Comparison of ENCODE assay signal across 21 cellular contexts in the genomic region with DNA sequence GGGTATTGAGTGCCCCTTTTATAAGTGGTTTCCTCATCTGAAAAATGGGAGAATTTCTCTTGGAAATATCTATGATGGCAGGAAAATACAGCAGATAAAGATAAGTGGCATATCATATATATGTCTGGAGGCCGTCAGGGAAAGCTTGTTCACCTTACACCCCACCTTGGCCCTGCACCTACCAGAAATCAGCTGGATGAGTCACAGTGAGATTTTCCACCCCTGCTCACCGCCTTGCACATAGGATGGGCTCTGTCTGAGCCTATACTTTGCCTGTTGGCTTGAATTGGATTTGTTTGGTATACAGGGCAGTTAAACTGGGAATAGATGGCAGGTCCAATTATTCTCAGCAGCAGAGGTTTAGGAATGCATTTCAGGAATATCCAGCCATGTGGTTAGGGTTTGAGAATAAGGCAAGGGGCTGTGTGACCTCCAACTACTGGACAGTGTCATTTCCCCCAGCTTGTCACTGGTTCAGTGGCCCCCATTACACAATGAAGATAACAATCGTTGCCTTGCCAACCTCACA. TPM values are rescaled to one million over a fixed set of nuclear protein-coding genes. Genes with fewer than 3 reads are reported as not detected.
DNase-seq lines count a peak whose midpoint lies in the region; ATAC-seq, FAIRE-seq and TF ChIP-seq lines count a peak whose summit lies in the region.
"Had no signal": no experiment of that assay in that cellular context is flagged by ENCODE, and none has a peak within 500 bp of the region (broad histone marks: within the 10 kb centered on the region; RNA-seq: fewer than 3 reads in every experiment).

A gene with protein sequence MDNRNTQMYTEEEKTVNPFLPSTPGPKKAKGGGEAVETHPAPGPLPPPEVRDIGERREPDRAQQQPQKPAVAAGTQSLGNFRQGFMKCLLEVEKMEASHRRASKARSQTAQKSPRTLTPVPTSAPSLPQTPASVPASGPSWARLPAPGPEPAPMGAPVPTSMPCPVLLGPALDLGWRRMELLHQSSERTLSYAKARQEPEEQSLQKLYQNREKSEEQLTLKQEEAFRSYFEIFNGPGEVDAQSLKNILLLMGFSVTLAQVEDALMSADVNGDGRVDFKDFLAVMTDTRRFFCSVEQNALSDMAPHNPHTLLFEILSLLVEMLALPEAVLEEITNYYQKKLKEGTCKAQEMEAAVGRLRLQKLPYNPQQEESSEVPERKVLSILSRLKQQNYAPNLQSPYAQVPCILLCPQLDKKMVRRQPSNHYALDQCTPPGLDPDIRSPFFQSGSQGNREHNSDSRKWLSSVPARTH (minus strand): TSS at position 479 of the 529 bp plus-strand sequence. CDS start 6,053 bp downstream, outside the sequence.

- no peak within 1 kb of the TSS for H3K14ac ChIP-seq in neuronal stem cell (ENCODE audit: low read length)

- POLR2A ChIA-PET in K562 (lab: Yijun Ruan, JAX): interaction anchor here (0.5 to 0.6 kb wide), 2 partner anchors 13 to 191 kb away, joined by 3 to 4 read pairs; no protein-coding TSS in a partner anchor

- WGBS in K562 (ENCODE audit: insufficient coverage, low coverage, missing lambda C conversion rate): 22% methylated on average over 3 of the region's 3 CpGs
- WGBS in neuronal stem cell (ENCODE audit: extremely low coverage in 2 of 2, insufficient read length in 2 of 2, insufficient replicate concordance in 1 of 2), 2 donors: no CpG with 5 or more reads among the region's 3 CpGs

- H2AFZ ChIP-seq in K562 (ENCODE audit: low read depth, low read length) (0 out of 2 replicates have a peak within 1 kb of the TSS, but pooled peaks have one; percentile 47), neuronal stem cell (ENCODE audit: low read length) (peak within 1 kb of the TSS; percentile 71)

- H3K4me1 Mint-ChIP-seq in stimulated activated memory B cell treated with anti-CD40 and anti-IgM and Interleukin-4, amounts not matched to agents 10 μg/mL and 1 μg/mL and 100 μg/mL, for 72 hours: peaks cover 27% of the 10 kb centered on the region

- H3K27ac ChIP-seq in K562 (ENCODE audit: extremely low read depth, low read depth, low read length) (no peak within 1 kb of the TSS), neuronal stem cell (replicated peaks; ENCODE audit: low read length) (no peak within 1 kb of the TSS)
- H3K27ac ChIP-seq: A549, C4-2B had no signal

- H3K36me3 ChIP-seq in K562 (ENCODE audit: control insufficient read depth, insufficient read depth, low read length): peaks cover 2% of the 10 kb centered on the region; the same call in 1 of the 3 replicates
- H3K36me3 ChIP-seq in neuronal stem cell (replicated peaks in 1 of 2; ENCODE audit: control insufficient read depth in 2 of 2, insufficient read depth in 2 of 2, low read length in 2 of 2): peaks cover 0 to under 1% of the 10 kb centered on the region in 2 donors
- H3K36me3 ChIP-seq: BE2C had no signal

- CTCF ChIA-PET in K562 (lab: Yijun Ruan, JAX; ENCODE audit: low intra/inter-chr PET ratio): no interaction called here

- H3K9me3 ChIP-seq in K562 (replicated peaks; ENCODE audit: control insufficient read depth, insufficient read depth, low read depth, low read length) (no peaks in the 10 kb centered on the region), neuronal stem cell (replicated peaks in 1 of 2; ENCODE audit: control insufficient read depth in 2 of 2, insufficient read depth in 1 of 2, low read depth in 1 of 2, low read length in 2 of 2) (no peaks in the 10 kb centered on the region)
- H3K9me3 ChIP-seq: A549, BE2C had no signal

- H3K27me3 ChIP-seq in K562 (ENCODE audit: control insufficient read depth in 2 of 2, insufficient read depth in 2 of 2, low read length in 2 of 2) (no peaks in the 10 kb centered on the region), neuronal stem cell (ENCODE audit: control insufficient read depth in 3 of 3, insufficient read depth in 3 of 3, low read depth in 1 of 3, low read length in 3 of 3) (no peaks in the 10 kb centered on the region)
- H3K27me3 ChIP-seq: BE2C had no signal

- peaks cover 13% of the 10 kb centered on the region for H3K36me3 Mint-ChIP-seq in stimulated activated memory B cell treated with anti-CD40 and anti-IgM and Interleukin-4, amounts not matched to agents 10 μg/mL and 1 μg/mL and 100 μg/mL, for 72 hours

- no peak for TF ChIP-seq EP300 in K562 (IDR thresholded peaks at IDR 0.05; ENCODE audit: low read length)

- no peak for FAIRE-seq in K562 (lab: Jason Lieb, UNC)
- FAIRE-seq: A549, D721Med, G401.6, GM12892 had no signal

- no peak within 1 kb of the TSS for H3K27ac Mint-ChIP-seq in stimulated activated memory B cell treated with anti-CD40 and anti-IgM and Interleukin-4, amounts not matched to agents 10 μg/mL and 1 μg/mL and 100 μg/mL, for 72 hours
- H3K27ac Mint-ChIP-seq: H9 had no signal

- H2BK12ac ChIP-seq in neuronal stem cell (ENCODE audit: low read length): no peak within 1 kb of the TSS

- no peak for TF ChIP-seq POLR2A in K562 (conservative IDR thresholded peaks at IDR 0.05)

- H3K79me2 ChIP-seq in K562 (ENCODE audit: control insufficient read depth, insufficient read depth, low read length): peaks cover 15% of the 10 kb centered on the region

- no peak within 1 kb of the TSS for H4K8ac ChIP-seq in neuronal stem cell (ENCODE audit: low read depth, low read length)

- H3K23ac ChIP-seq in neuronal stem cell (ENCODE audit: low read depth, low read length, poor library complexity): no peak within 1 kb of the TSS

- no TSS peak for BruUV-seq in K562 (replicated peaks; lab: Mats Ljungman, UMichigan)

- H3K4ac ChIP-seq in neuronal stem cell (ENCODE audit: low read length): no peak within 1 kb of the TSS

- H3K9ac ChIP-seq in K562 (ENCODE audit: insufficient read depth in 1 of 2, low read depth in 2 of 2, low read length in 2 of 2): no peak within 1 kb of the TSS; a peak in 1 of 4 replicates
- H3K9ac ChIP-seq in neuronal stem cell (ENCODE audit: low read depth, low read length, poor library complexity): no peak within 1 kb of the TSS

- no peak within 1 kb of the TSS for H3K4me3 Mint-ChIP-seq in stimulated activated memory B cell treated with anti-CD40 and anti-IgM and Interleukin-4, amounts not matched to agents 10 μg/mL and 1 μg/mL and 100 μg/mL, for 72 hours
- H3K4me3 Mint-ChIP-seq: H9 had no signal

- TF ChIP-seq RAD21 in K562 (CRISPR knock-in tag; conservative IDR thresholded peaks at IDR 0.05 in 1 of 2, IDR thresholded peaks at IDR 0.05 in 1 of 2): no peak

- TF ChIP-seq CTCF in K562 (IDR thresholded peaks at IDR 0.05 in 2 of 3, conservative IDR thresholded peaks at IDR 0.05 in 1 of 3; ENCODE audit: insufficient read depth in 2 of 3, low read depth in 1 of 3, low read length in 3 of 3): no peak

- H3K79me1 ChIP-seq in neuronal stem cell (ENCODE audit: low read depth, low read length): peaks cover 9% of the 10 kb centered on the region

- H4K91ac ChIP-seq in neuronal stem cell (ENCODE audit: low read depth, low read length, poor library complexity): no peak within 1 kb of the TSS

- intact Hi-C loops in K562 (cut with micrococcal nuclease): no loop called here

- H3K4me2 ChIP-seq in K562 (ENCODE audit: insufficient read depth, low read length) (no peak within 1 kb of the TSS), neuronal stem cell (ENCODE audit: insufficient read depth, low read length, poor library complexity, severe bottlenecking) (no peak within 1 kb of the TSS)
- H3K4me2 ChIP-seq: A549 had no signal

- H2BK5ac ChIP-seq in neuronal stem cell (ENCODE audit: low read length): no peak within 1 kb of the TSS

- H2AK5ac ChIP-seq in neuronal stem cell (ENCODE audit: low read depth, low read length): no peak within 1 kb of the TSS

- ATAC-seq in K562: no peak
- ATAC-seq in stimulated activated memory B cell treated with anti-CD40 and anti-IgM and Interleukin-4, amounts not matched to agents 10 μg/mL and 1 μg/mL and 100 μg/mL, for 72 hours: no peak
- ATAC-seq: A549 had no signal

- no peak within 1 kb of the TSS for H3K18ac ChIP-seq in neuronal stem cell (ENCODE audit: low read length)

- no peaks in the 10 kb centered on the region for H3K27me3 Mint-ChIP-seq in stimulated activated memory B cell treated with anti-CD40 and anti-IgM and Interleukin-4, amounts not matched to agents 10 μg/mL and 1 μg/mL and 100 μg/mL, for 72 hours
- H3K27me3 Mint-ChIP-seq: CD4-positive, alpha-beta memory T cell had no signal

- no peak within 1 kb of the TSS for H3K4me3 ChIP-seq in K562
- H3K4me3 ChIP-seq in neuronal stem cell (ENCODE audit: low read length in 2 of 2): no peak within 1 kb of the TSS
- H3K4me3 ChIP-seq: A549 had no signal

- DNase-seq in activated CD4-positive, alpha-beta T cell treated with anti-CD3 and anti-CD28 coated beads for 48 hours: peak; percentile 30
- DNase-seq in activated CD4-positive, alpha-beta T cell treated with anti-CD3 and anti-CD28 coated beads, Interleukin-2, amount 50 U/mL, for 48 hours: no peak
- DNase-seq in stimulated activated CD4-positive, alpha-beta T cell treated with anti-CD3 and anti-CD28 coated beads, Interleukin-15, amount 100 ng/mL, for 24 hours: peak; percentile 24
- no peak for DNase-seq in stimulated activated CD4-positive, alpha-beta T cell treated with anti-CD3 and anti-CD28 coated beads, Interleukin-1b, Interleukin-23, amount 100 ng/mL, for 48 hours
- DNase-seq in K562 (ENCODE audit: extremely low read depth in 1 of 4, low spot score in 3 of 4): peak in 2 of 4 experiments; percentile 18 to 27
- no peak for DNase-seq in neuronal stem cell (ENCODE audit: low spot score)
- DNase-seq in NCI-H524 (lab: John Stamatoyannopoulos, UW): no peak
- DNase-seq: BE2C; CD4-positive, alpha-beta memory T cell; DMS153; DMS79 treated with DMSO at 0.1 percent for 48 hours; EL; GOT3; H9 had no signal

- no peaks in the 10 kb centered on the region for H3K9me3 Mint-ChIP-seq in stimulated activated memory B cell treated with anti-CD40 and anti-IgM and Interleukin-4, amounts not matched to agents 10 μg/mL and 1 μg/mL and 100 μg/mL, for 72 hours
- H3K9me3 Mint-ChIP-seq: H9 had no signal

- H3K4me1 ChIP-seq in K562 (replicated peaks in 1 of 2; ENCODE audit: control insufficient read depth in 2 of 2, insufficient read depth in 2 of 2, low read length in 2 of 2) (peaks cover 11 to 23% of the 10 kb centered on the region in 2 experiments; a peak in 4 of 5 replicates), neuronal stem cell (ENCODE audit: control insufficient read depth in 2 of 2, insufficient read depth in 1 of 2, low read depth in 1 of 2, low read length in 2 of 2) (peaks cover 5 to 6% of the 10 kb centered on the region in 2 donors)
- H3K4me1 ChIP-seq: BE2C had no signal

- in situ Hi-C loops in K562 (cut with MboI): loop anchor here (25.0 kb wide), 1 partner anchor 425 kb away; no protein-coding TSS in a partner anchor

- H3K9me1 ChIP-seq in K562 (ENCODE audit: control insufficient read depth, insufficient read depth, low read length): no peaks in the 10 kb centered on the region

- no peak within 1 kb of the TSS for H2BK15ac ChIP-seq in neuronal stem cell (ENCODE audit: low read length)

- H2BK120ac ChIP-seq in neuronal stem cell (ENCODE audit: low read depth, low read length): no peak within 1 kb of the TSS

- no peaks in the 10 kb centered on the region; the same call in 1 of the 2 replicates for H4K20me1 ChIP-seq in K562 (replicated peaks; ENCODE audit: control insufficient read depth, insufficient read depth, low read length)

RNA-seq across cellular contexts. Expression of the gene that starts here (rescaled TPM):
- 0.19 and 0.77 TPM in 2 replicates for total RNA-seq in K562 (2011; cell fraction: chromatin; rRNA removed; ENCODE audit: low replicate concordance)
- 0.33 and 0.53 TPM in 2 replicates for total RNA-seq in K562 (2011; cell fraction: nucleolus; rRNA removed)
- 0.22 TPM in 1 of 2 replicates, not detected in the other for total RNA-seq in K562 (2011; cell fraction: nucleoplasm; rRNA removed)
- total RNA-seq in K562 (2014; rRNA removed) (0.08 TPM in 1 of 2 replicates, not detected in the other), K562 (2014; rRNA removed; fragmentation: Illumina TruSeq; extraction: Trizol) (0.11 and 0.13 TPM in 2 replicates), K562 (2015; rRNA removed; fragmentation: Illumina TruSeq; extraction: Trizol) (0.11 TPM in 1 of 2 replicates, not detected in the other), K562 (2021) (0.13 TPM in 1 of 2 replicates, not detected in the other)
- polyA plus RNA-seq in K562 (2011; rRNA removed) (0.04 and 0.17 TPM in 2 replicates), K562 (2014; fragmentation: Illumina TruSeq; extraction: Trizol) (0.15 TPM in 1 of 2 replicates, not detected in the other), K562 (2014; fragmentation: Nextera tagmentation; extraction: Ambion mirVana) (under 1 TPM in 1 of 2 experiments, not detected in 1; 0.10 TPM), K562 (2014; rRNA removed) (0.28 and 0.36 TPM in 2 replicates)
- polyA plus RNA-seq in K562 (2011; cell fraction: cytosol; rRNA removed): 0.07 and 0.25 TPM in 2 replicates
- 0.17 and 0.87 TPM in 2 replicates for polyA plus RNA-seq in K562 (2011; cell fraction: nucleus; rRNA removed)
- polyA plus RNA-seq in K562 (2012): 0.12 and 0.26 TPM in 2 replicates
- polyA minus RNA-seq in K562 (2011; rRNA and poly(A)+ RNA removed): not detected in 2 replicates
- polyA minus RNA-seq in K562 (2011; cell fraction: cytosol; rRNA and poly(A)+ RNA removed): not detected in 2 replicates
- not detected in 2 replicates for polyA minus RNA-seq in K562 (2011; cell fraction: nucleus; rRNA and poly(A)+ RNA removed)
- polyA plus RNA-seq in neuronal stem cell (2013, experiment 1 of 2): 0.17 TPM
- polyA plus RNA-seq in neuronal stem cell (2013, experiment 2 of 2): 0.10 TPM
- total RNA-seq: CD4-positive, alpha-beta memory T cell; H9; HT-29 had no signal
- polyA plus RNA-seq: CD4-positive, alpha-beta memory T cell had no signal

Comparison
In these comparisons a context has a peak if more than half of its experiments do, and no peak if none do; other contexts are left out.
1. DNase-seq: peak in activated CD4-positive, alpha-beta T cell treated with anti-CD3 and anti-CD28 coated beads for 48 hours (single experiment) and stimulated activated CD4-positive, alpha-beta T cell treated with anti-CD3 and anti-CD28 coated beads, Interleukin-15, amount 100 ng/mL, for 24 hours (single experiment); none in activated CD4-positive, alpha-beta T cell treated with anti-CD3 and anti-CD28 coated beads, Interleukin-2, amount 50 U/mL, for 48 hours (0 of 2), stimulated activated CD4-positive, alpha-beta T cell treated with anti-CD3 and anti-CD28 coated beads, Interleukin-1b, Interleukin-23, amount 100 ng/mL, for 48 hours (single experiment), neuronal stem cell (single experiment) and NCI-H524 (0 of 2).